18 cellular contexts compared by ENCODE assay signal in the genomic region with DNA sequence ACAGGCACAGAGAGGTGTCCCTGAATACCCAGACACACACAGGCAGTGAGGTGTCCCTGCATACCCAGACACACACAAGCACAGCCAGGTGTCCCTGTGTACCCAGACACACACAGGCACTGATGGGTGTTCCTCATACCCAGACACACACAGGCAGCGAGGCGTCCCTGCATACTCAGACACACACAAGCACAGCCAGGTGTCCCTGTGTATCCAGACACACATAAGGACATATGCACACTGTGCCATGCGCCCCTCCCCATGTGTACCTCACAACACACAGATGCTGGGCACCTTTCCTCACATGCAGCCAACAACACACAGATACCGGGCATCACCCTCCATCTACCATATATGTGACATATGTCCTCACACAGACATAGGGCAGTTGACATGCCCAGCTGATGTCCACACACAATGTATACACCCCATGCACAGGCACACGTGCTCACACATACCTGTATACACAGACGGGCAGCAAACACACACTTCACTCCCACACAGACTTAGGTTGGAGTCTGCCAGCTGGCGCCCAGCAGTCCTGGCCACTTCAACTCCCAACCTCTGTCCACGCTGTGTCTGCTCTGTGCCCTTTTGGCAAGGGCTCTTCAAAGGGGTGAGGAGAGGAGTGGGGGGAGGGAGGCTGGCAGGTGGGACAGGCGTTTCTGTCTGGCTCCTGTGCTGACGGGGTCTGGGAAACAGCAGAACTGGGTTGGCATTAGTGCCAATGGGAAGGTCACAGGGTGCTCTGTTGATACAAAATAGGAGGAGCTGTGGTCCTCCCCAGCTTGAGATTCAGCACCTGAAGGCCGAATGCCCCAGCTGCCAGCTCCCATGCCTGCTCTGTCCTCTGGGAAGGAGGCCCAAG.
DNase-seq lines count a peak whose midpoint lies in the region; ATAC-seq and TF ChIP-seq lines count a peak whose summit lies in the region.
"Had no signal": no experiment of that assay in that cellular context is flagged by ENCODE, and none has a peak within 500 bp of the region (broad histone marks: within the 10 kb centered on the region; RNA-seq: fewer than 3 reads in every experiment).

No MANE protein-coding gene starts in this region.

- peaks cover 0 to 9% of the 10 kb centered on the region in 2 donors for H3K9me3 ChIP-seq in right atrium auricular region

- no peak overlapping the region for H3K27ac ChIP-seq in right atrium auricular region
- H3K27ac ChIP-seq: KMS-11, Peyer's patch had no signal

- DNase-seq in Right ventricle myocardium superior (no peak), right atrium auricular region (ENCODE audit: low spot score) (no peak), NCI-H2029 treated with DMSO at 0.1 percent for 48 hours (lab: John Stamatoyannopoulos, UW) (peak; percentile 27), left ventricle myocardium superior (no peak), sciatic nerve (ENCODE audit: low spot score) (peak; percentile 25), NCI-H510A treated with DMSO at 0.1 percent for 48 hours (lab: John Stamatoyannopoulos, UW) (no peak), NCI-H1694 (lab: John Stamatoyannopoulos, UW) (no peak)
- no peak for DNase-seq in stimulated activated CD4-positive, alpha-beta T cell treated with anti-CD3 and anti-CD28 coated beads, Interleukin-1b, Interleukin-23, amount 100 ng/mL, for 48 hours
- DNase-seq: AML-193; Calu3; CD4-positive, CD25-positive, alpha-beta regulatory T cell; HFFc6; NCI-H1930; NCI-H2227 treated with DMSO at 0.1 percent for 48 hours; NCI-H748 treated with DMSO at 0.1 percent for 48 hours; Peyer's patch; SHP77 treated with DMSO at 0.1 percent for 48 hours had no signal

- H3K36me3 ChIP-seq in right atrium auricular region, result no peaks in the 10 kb centered on the region
- H3K36me3 ChIP-seq: Peyer's patch had no signal

- peak; percentile 80 for ATAC-seq in Right ventricle myocardium superior (ENCODE audit: poor library complexity)
- ATAC-seq in left ventricle myocardium superior, result peak; percentile 79
- no peak for ATAC-seq in sciatic nerve

- no peaks in the 10 kb centered on the region for H3K27me3 ChIP-seq in right atrium auricular region
- H3K27me3 ChIP-seq: Peyer's patch had no signal

- H3K4me3 ChIP-seq in right atrium auricular region, result no peak overlapping the region
- H3K4me3 ChIP-seq: Peyer's patch had no signal

- no peak for TF ChIP-seq CTCF in right atrium auricular region (IDR thresholded peaks at IDR 0.05)

- no peaks in the 10 kb centered on the region for H3K4me1 ChIP-seq in right atrium auricular region
- H3K4me1 ChIP-seq: Peyer's patch had no signal

- intact Hi-C loops in Right ventricle myocardium superior (cut with DNase I), result no loop called here
- intact Hi-C loops in left ventricle myocardium superior (cut with micrococcal nuclease), result no loop called here
- intact Hi-C loops in sciatic nerve (cut with DNase I), result no loop called here

Comparison
In these comparisons a context has a peak if more than half of its experiments do, and no peak if none do; other contexts are left out.
1. DNase-seq: peak in NCI-H2029 treated with DMSO at 0.1 percent for 48 hours (single experiment) and sciatic nerve (single experiment); none in Right ventricle myocardium superior (single experiment), right atrium auricular region (single experiment), left ventricle myocardium superior (single experiment), NCI-H510A treated with DMSO at 0.1 percent for 48 hours (single experiment), NCI-H1694 (single experiment) and stimulated activated CD4-positive, alpha-beta T cell treated with anti-CD3 and anti-CD28 coated beads, Interleukin-1b, Interleukin-23, amount 100 ng/mL, for 48 hours (single experiment).